ENCODE assay signal across 1 cellular context in genomic region chr5:32531885-32532520, GRCh38.
A peak's percentile ranks its signal among the peaks of the same experiment; 100 is the strongest.
TF ChIP-seq lines count a peak whose summit lies in the region.

No MANE protein-coding gene starts in this region.

TF ChIP-seq in K562, 482 proteins besides CTCF, POLR2A, EP300 and RAD21:
- TF ChIP-seq, protein P1, sequence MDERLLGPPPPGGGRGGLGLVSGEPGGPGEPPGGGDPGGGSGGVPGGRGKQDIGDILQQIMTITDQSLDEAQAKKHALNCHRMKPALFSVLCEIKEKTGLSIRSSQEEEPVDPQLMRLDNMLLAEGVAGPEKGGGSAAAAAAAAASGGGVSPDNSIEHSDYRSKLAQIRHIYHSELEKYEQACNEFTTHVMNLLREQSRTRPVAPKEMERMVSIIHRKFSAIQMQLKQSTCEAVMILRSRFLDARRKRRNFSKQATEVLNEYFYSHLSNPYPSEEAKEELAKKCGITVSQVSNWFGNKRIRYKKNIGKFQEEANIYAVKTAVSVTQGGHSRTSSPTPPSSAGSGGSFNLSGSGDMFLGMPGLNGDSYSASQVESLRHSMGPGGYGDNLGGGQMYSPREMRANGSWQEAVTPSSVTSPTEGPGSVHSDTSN (CRISPR knock-in tag; IDR thresholded peaks at IDR 0.05; ENCODE audit: low read depth): no peak
- TF ChIP-seq, protein P1 (tag; conservative IDR thresholded peaks at IDR 0.05; ENCODE audit: low read depth): 0 out of 2 replicates have a peak, but pooled peaks have one; percentile 24
- peak; percentile 58; the same call in 1 of the 2 replicates for TF ChIP-seq MECOM (CRISPR knock-in tag; IDR thresholded peaks at IDR 0.05)
- peak; percentile 45; the same call in 1 of the 2 replicates for TF ChIP-seq USF1 (CRISPR knock-in tag; IDR thresholded peaks at IDR 0.05)
- TF ChIP-seq CHD1 (IDR thresholded peaks at IDR 0.05; ENCODE audit: low read length): no peak
- TF ChIP-seq FOSL1 (tag; conservative IDR thresholded peaks at IDR 0.05): peak; percentile 50; the same call in 1 of the 2 replicates
- TF ChIP-seq HNRNPH1 (optimal IDR thresholded peaks at IDR 0.05; ENCODE audit: low read depth, low read length): no peak
- peak; percentile 65 for TF ChIP-seq MEIS2 (IDR thresholded peaks at IDR 0.05; ENCODE audit: partially characterized antibody)
- TF ChIP-seq USF2 (CRISPR knock-in tag; IDR thresholded peaks at IDR 0.05): peak; percentile 47
- TF ChIP-seq RFX1 (IDR thresholded peaks at IDR 0.05): peak; percentile 77
- no peak for TF ChIP-seq ATF7 (IDR thresholded peaks at IDR 0.05)
- no peak for TF ChIP-seq SRSF9 (IDR thresholded peaks at IDR 0.05; ENCODE audit: borderline replicate concordance, low read depth, low read length)
- 0 out of 2 replicates have a peak, but pooled peaks have one; percentile 19 for TF ChIP-seq ELF1 (tag; IDR thresholded peaks at IDR 0.05)
- TF ChIP-seq FOXJ2 (tag; IDR thresholded peaks at IDR 0.05): peak; percentile 71; the same call in 1 of the 2 replicates
- TF ChIP-seq, protein P2, sequence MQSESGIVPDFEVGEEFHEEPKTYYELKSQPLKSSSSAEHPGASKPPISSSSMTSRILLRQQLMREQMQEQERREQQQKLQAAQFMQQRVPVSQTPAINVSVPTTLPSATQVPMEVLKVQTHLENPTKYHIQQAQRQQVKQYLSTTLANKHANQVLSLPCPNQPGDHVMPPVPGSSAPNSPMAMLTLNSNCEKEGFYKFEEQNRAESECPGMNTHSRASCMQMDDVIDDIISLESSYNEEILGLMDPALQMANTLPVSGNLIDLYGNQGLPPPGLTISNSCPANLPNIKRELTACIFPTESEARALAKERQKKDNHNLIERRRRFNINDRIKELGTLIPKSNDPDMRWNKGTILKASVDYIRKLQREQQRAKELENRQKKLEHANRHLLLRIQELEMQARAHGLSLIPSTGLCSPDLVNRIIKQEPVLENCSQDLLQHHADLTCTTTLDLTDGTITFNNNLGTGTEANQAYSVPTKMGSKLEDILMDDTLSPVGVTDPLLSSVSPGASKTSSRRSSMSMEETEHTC (IDR thresholded peaks at IDR 0.05): 0 out of 2 replicates have a peak, but pooled peaks have one; percentile 29
- 0 out of 2 replicates have a peak, but pooled peaks have one; percentile 2 for TF ChIP-seq CEBPG (CRISPR knock-in tag; IDR thresholded peaks at IDR 0.05)
- TF ChIP-seq CEBPG (tag; conservative IDR thresholded peaks at IDR 0.05 in 1 of 2, IDR thresholded peaks at IDR 0.05 in 1 of 2): peak in 1 of 2 experiments; percentile 56; a peak in 2 of 4 replicates
- TF ChIP-seq ZNF408 (CRISPR knock-in tag; IDR thresholded peaks at IDR 0.05; ENCODE audit: low read depth): no peak
- TF ChIP-seq MYNN (IDR thresholded peaks at IDR 0.05): no peak
- no peak for TF ChIP-seq MYNN (CRISPR knock-in tag; IDR thresholded peaks at IDR 0.05)
- TF ChIP-seq JUND (IDR thresholded peaks at IDR 0.05; ENCODE audit: borderline replicate concordance, low read depth, low read length): peak; percentile 22; the same call in 1 of the 2 replicates
- no peak for TF ChIP-seq JUND (tag; IDR thresholded peaks at IDR 0.05; ENCODE audit: borderline replicate concordance, low read depth, low read length)
- TF ChIP-seq HINFP (tag; conservative IDR thresholded peaks at IDR 0.05; ENCODE audit: low read depth): no peak
- TF ChIP-seq FOXA3 (CRISPR knock-in tag; conservative IDR thresholded peaks at IDR 0.05 in 1 of 2, IDR thresholded peaks at IDR 0.05 in 1 of 2): 0 out of 4 replicates have a peak, but pooled peaks of 1 of the 2 experiments have one; percentile 4
- TF ChIP-seq, protein P3, sequence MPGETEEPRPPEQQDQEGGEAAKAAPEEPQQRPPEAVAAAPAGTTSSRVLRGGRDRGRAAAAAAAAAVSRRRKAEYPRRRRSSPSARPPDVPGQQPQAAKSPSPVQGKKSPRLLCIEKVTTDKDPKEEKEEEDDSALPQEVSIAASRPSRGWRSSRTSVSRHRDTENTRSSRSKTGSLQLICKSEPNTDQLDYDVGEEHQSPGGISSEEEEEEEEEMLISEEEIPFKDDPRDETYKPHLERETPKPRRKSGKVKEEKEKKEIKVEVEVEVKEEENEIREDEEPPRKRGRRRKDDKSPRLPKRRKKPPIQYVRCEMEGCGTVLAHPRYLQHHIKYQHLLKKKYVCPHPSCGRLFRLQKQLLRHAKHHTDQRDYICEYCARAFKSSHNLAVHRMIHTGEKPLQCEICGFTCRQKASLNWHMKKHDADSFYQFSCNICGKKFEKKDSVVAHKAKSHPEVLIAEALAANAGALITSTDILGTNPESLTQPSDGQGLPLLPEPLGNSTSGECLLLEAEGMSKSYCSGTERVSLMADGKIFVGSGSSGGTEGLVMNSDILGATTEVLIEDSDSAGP (CRISPR knock-in tag; IDR thresholded peaks at IDR 0.05): no peak
- peak; percentile 84 for TF ChIP-seq CTBP1 (IDR thresholded peaks at IDR 0.05; ENCODE audit: borderline replicate concordance)
- no peak for TF ChIP-seq NCOA6 (IDR thresholded peaks at IDR 0.05)
- TF ChIP-seq, protein P4, sequence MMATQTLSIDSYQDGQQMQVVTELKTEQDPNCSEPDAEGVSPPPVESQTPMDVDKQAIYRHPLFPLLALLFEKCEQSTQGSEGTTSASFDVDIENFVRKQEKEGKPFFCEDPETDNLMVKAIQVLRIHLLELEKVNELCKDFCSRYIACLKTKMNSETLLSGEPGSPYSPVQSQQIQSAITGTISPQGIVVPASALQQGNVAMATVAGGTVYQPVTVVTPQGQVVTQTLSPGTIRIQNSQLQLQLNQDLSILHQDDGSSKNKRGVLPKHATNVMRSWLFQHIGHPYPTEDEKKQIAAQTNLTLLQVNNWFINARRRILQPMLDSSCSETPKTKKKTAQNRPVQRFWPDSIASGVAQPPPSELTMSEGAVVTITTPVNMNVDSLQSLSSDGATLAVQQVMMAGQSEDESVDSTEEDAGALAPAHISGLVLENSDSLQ (IDR thresholded peaks at IDR 0.05): peak; percentile 59
- 0 out of 2 replicates have a peak, but pooled peaks have one; percentile 8 for TF ChIP-seq GABPA (tag; conservative IDR thresholded peaks at IDR 0.05; ENCODE audit: low read depth)
TF ChIP-seq in K562: peak in this region for 16.
